ENCODE assay signal across 8 cellular contexts in genomic region chr6:90175627-90176538, GRCh38.
DNase-seq lines count a peak whose midpoint lies in the region; ATAC-seq and TF ChIP-seq lines count a peak whose summit lies in the region.

No MANE protein-coding gene starts in this region.

- H3K9me2 ChIP-seq in SU-DHL-6 (replicated peaks; ENCODE audit: insufficient read depth, low read length) (no peaks in the 10 kb centered on the region), hepatocyte (replicated peaks; ENCODE audit: insufficient read depth) (no peaks in the 10 kb centered on the region)

- H3K36me3 ChIP-seq in SU-DHL-6 (ENCODE audit: low read length) (peaks cover 8% of the 10 kb centered on the region; the same call in 1 of the 2 replicates), mammary epithelial cell (ENCODE audit: insufficient read depth, low read length) (no peaks in the 10 kb centered on the region), hepatocyte (replicated peaks; ENCODE audit: insufficient read depth, low read depth) (no peaks in the 10 kb centered on the region)

- H3K27me3 ChIP-seq in SU-DHL-6 (ENCODE audit: low read length) (no peaks in the 10 kb centered on the region), mammary epithelial cell (ENCODE audit: insufficient read depth, low read length) (no peaks in the 10 kb centered on the region), hepatocyte (no peaks in the 10 kb centered on the region)

- H3K4me1 ChIP-seq in mammary epithelial cell (ENCODE audit: insufficient read depth, low read length) (peaks cover 13% of the 10 kb centered on the region), hepatocyte (ENCODE audit: insufficient read depth) (peaks cover 19% of the 10 kb centered on the region)

- H3K9me3 Mint-ChIP-seq in chondrocyte (ENCODE audit: low read depth), result peaks cover 2% of the 10 kb centered on the region

- H3K4me3 Mint-ChIP-seq in chondrocyte (ENCODE audit: unreplicated experiment), result no peak overlapping the region

- H3K27me3 Mint-ChIP-seq in chondrocyte (ENCODE audit: low read depth), result no peaks in the 10 kb centered on the region

- peak; percentile 76 for ATAC-seq in GM21619 (IDR thresholded peaks at IDR 0.05; ENCODE audit: unreplicated experiment)
- no peak for ATAC-seq in HG03135 (IDR thresholded peaks at IDR 0.05; ENCODE audit: unreplicated experiment)

- H3K9ac ChIP-seq in SU-DHL-6 (ENCODE audit: low read length) (0 out of 2 replicates have a peak overlapping the region, but pooled peaks have one; percentile 0), mammary epithelial cell (ENCODE audit: insufficient read depth, low read length) (peak overlapping the region; percentile 57)

- H3K4me2 ChIP-seq in SU-DHL-6 (ENCODE audit: low read depth, low read length, poor library complexity, severe bottlenecking), result peak overlapping the region; percentile 15
- H3K4me2 ChIP-seq in mammary epithelial cell (ENCODE audit: insufficient read depth, low read depth, low read length), result peak overlapping the region; percentile 74
- H3K4me2 ChIP-seq in hepatocyte, result no peak overlapping the region

- no peak overlapping the region for H2AFZ ChIP-seq in SU-DHL-6 (ENCODE audit: low read depth, low read length, severe bottlenecking)
- H2AFZ ChIP-seq in mammary epithelial cell (ENCODE audit: low read depth, low read length), result peak overlapping the region; percentile 90
- H2AFZ ChIP-seq in hepatocyte, result no peak overlapping the region

- no peak overlapping the region for H3K27ac Mint-ChIP-seq in chondrocyte (ENCODE audit: unreplicated experiment)

- peaks cover 8% of the 10 kb centered on the region; the same call in 1 of the 2 replicates for H3F3A ChIP-seq in SU-DHL-6 (ENCODE audit: insufficient read depth)

- in situ Hi-C loops in mammary epithelial cell (cut with MboI; ENCODE audit: low sequenced_read_pairs in 2 of 2), result no loop called here

- H3K4me1 Mint-ChIP-seq in chondrocyte (ENCODE audit: low read depth), result peaks cover 17% of the 10 kb centered on the region

- BruUV-seq in mammary epithelial cell (replicated peaks; lab: Mats Ljungman, UMichigan), result TSS peak; percentile 86

- 22% methylated on average over 7 of the region's 8 CpGs for WGBS in mammary epithelial cell (ENCODE audit: low coverage, missing lambda C conversion rate)
- WGBS in hepatocyte (ENCODE audit: low lambda C conversion rate, missing lambda C conversion rate), result 55% methylated on average over 8 of the region's 8 CpGs

- H3K9me3 ChIP-seq in SU-DHL-6 (ENCODE audit: insufficient read depth, low read length) (no peaks in the 10 kb centered on the region), mammary epithelial cell (replicated peaks; ENCODE audit: insufficient read depth, low read length) (no peaks in the 10 kb centered on the region), hepatocyte (ENCODE audit: low read depth) (no peaks in the 10 kb centered on the region)

- CTCF ChIA-PET in mammary epithelial cell (lab: Charles Lee; ENCODE audit: low non-redundant PET), result interaction anchor here (0.5 kb wide), 1 partner anchor 78 kb away, joined by 3 read pairs; no protein-coding TSS in a partner anchor

- dilution Hi-C loops in mammary epithelial cell (cut with HindIII; ENCODE audit: low sequenced_read_pairs), result loop anchor here (5.0 to 25.0 kb wide), 3 partner anchors 36 to 111 kb away; partner anchors contain the start of gene BACH2

- H3K79me2 ChIP-seq in SU-DHL-6 (ENCODE audit: insufficient read depth, low read length) (no peaks in the 10 kb centered on the region), mammary epithelial cell (ENCODE audit: insufficient read depth, low read length) (no peaks in the 10 kb centered on the region), hepatocyte (no peaks in the 10 kb centered on the region)

- intact Hi-C loops in mammary epithelial cell (cut with micrococcal nuclease), result loop anchor here (2.0 to 5.0 kb wide), 3 partner anchors 77 to 301 kb away; no protein-coding TSS in a partner anchor

- TF ChIP-seq CTCF in SU-DHL-6 (IDR thresholded peaks at IDR 0.05; ENCODE audit: insufficient read depth, low read length, poor library complexity, severe bottlenecking), result no peak
- TF ChIP-seq CTCF in mammary epithelial cell (conservative IDR thresholded peaks at IDR 0.05 in 1 of 2, IDR thresholded peaks at IDR 0.05 in 1 of 2; ENCODE audit: extremely low read depth in 1 of 2, insufficient read depth in 1 of 2, low read depth in 1 of 2, low read length in 2 of 2), result no peak
- TF ChIP-seq CTCF in hepatocyte (IDR thresholded peaks at IDR 0.05; ENCODE audit: poor library complexity), result no peak
- TF ChIP-seq CTCF in chondrocyte (IDR thresholded peaks at IDR 0.05), result no peak

- no peak overlapping the region for H3K4me3 ChIP-seq in SU-DHL-6 (ENCODE audit: insufficient read depth, low read length, poor library complexity, severe bottlenecking)
- no peak overlapping the region for H3K4me3 ChIP-seq in mammary epithelial cell (replicated peaks in 1 of 3; ENCODE audit: insufficient read depth in 1 of 3, low read depth in 2 of 3, low read length in 3 of 3)
- no peak overlapping the region for H3K4me3 ChIP-seq in hepatocyte

- DNase-seq in mammary epithelial cell (peak; percentile 94), hepatocyte (ENCODE audit: low spot score) (no peak), chondrocyte (ENCODE audit: low spot score) (no peak), GM19240 (ENCODE audit: insufficient read length, low spot score) (no peak)
- peak; percentile 64 to 66 for DNase-seq in stimulated activated CD8-positive, alpha-beta memory T cell treated with anti-CD3 and anti-CD28 coated beads, Interleukin-15, amount 100 ng/mL, for 48 hours (ENCODE audit: low read depth in 2 of 2)

- H4K20me1 ChIP-seq in SU-DHL-6 (ENCODE audit: low read depth, low read length) (no peaks in the 10 kb centered on the region), mammary epithelial cell (ENCODE audit: insufficient read depth, low read length) (no peaks in the 10 kb centered on the region), hepatocyte (ENCODE audit: insufficient read depth, poor library complexity, severe bottlenecking) (no peaks in the 10 kb centered on the region)

- H3K27ac ChIP-seq in SU-DHL-6 (ENCODE audit: low read depth, low read length) (no peak overlapping the region), mammary epithelial cell (ENCODE audit: insufficient read depth, low read depth, low read length) (peak overlapping the region; percentile 75), hepatocyte (no peak overlapping the region)

- peaks cover 2% of the 10 kb centered on the region for H3K36me3 Mint-ChIP-seq in chondrocyte (ENCODE audit: low read depth)

Comparison
In these comparisons a context has a peak if more than half of its experiments do, and no peak if none do; other contexts are left out.
1. DNase-seq: peak in mammary epithelial cell (single experiment) and stimulated activated CD8-positive, alpha-beta memory T cell treated with anti-CD3 and anti-CD28 coated beads, Interleukin-15, amount 100 ng/mL, for 48 hours (2 of 2); none in hepatocyte (single experiment), chondrocyte (single experiment) and GM19240 (single experiment).